In genomic region chr12:30694971-30695326, GRCh38 we compare ENCODE assay signal across 8 cellular contexts. TPM values are rescaled to one million over a fixed set of nuclear protein-coding genes. Genes with fewer than 3 reads are reported as not detected.
DNase-seq lines count a peak whose midpoint lies in the region; ATAC-seq lines count a peak whose summit lies in the region.

No MANE protein-coding gene starts in this region.

- no peaks in the 10 kb centered on the region for H3K9me3 ChIP-seq in HAP-1
- H3K9me3 ChIP-seq in trophoblast cell (ENCODE audit: insufficient read depth, low read depth, low read length) = no peaks in the 10 kb centered on the region

- no peak overlapping the region for H2AK5ac ChIP-seq in trophoblast cell (ENCODE audit: low read length)

- no peaks in the 10 kb centered on the region for H3K27me3 Mint-ChIP-seq in activated naive CD8-positive, alpha-beta T cell treated with anti-CD3 and anti-CD28 coated beads, Interleukin-2, amount 10 ng/mL, durations not matched to agents 7 days and 5 days

- POLR2A ChIA-PET in activated naive CD8-positive, alpha-beta T cell treated with anti-CD3 and anti-CD28 coated beads, Interleukin-2, amount 10 ng/mL, durations not matched to agents 7 days and 5 days (lab: Charles Lee) = interaction anchor here (0.6 to 2.2 kb wide), 4 partner anchors 9 to 101 kb away, joined by 4 to 12 read pairs (median 6); no protein-coding TSS in a partner anchor

- peak overlapping the region; percentile 12 for H2BK12ac ChIP-seq in trophoblast cell (ENCODE audit: low read length)

- peak overlapping the region; percentile 82 for H3K27ac Mint-ChIP-seq in activated naive CD8-positive, alpha-beta T cell treated with anti-CD3 and anti-CD28 coated beads, Interleukin-2, amount 10 ng/mL, durations not matched to agents 7 days and 5 days

- H3K23ac ChIP-seq in trophoblast cell (ENCODE audit: low read length) = no peak overlapping the region

- H3K36me3 ChIP-seq in HAP-1 (replicated peaks) = no peaks in the 10 kb centered on the region
- no peaks in the 10 kb centered on the region for H3K36me3 ChIP-seq in trophoblast cell (ENCODE audit: control insufficient read depth in 1 of 2, insufficient read depth in 2 of 2, low read length in 2 of 2)

- peak overlapping the region; percentile 87 for H3K4me2 ChIP-seq in trophoblast cell (ENCODE audit: low read length)

- H3K9me3 Mint-ChIP-seq in activated naive CD8-positive, alpha-beta T cell treated with anti-CD3 and anti-CD28 coated beads, Interleukin-2, amount 10 ng/mL, durations not matched to agents 7 days and 5 days = no peaks in the 10 kb centered on the region

- in situ Hi-C loops in HAP-1 (cut with MboI; ENCODE audit: low sequenced_read_pairs) = no loop called here

- H3K4me1 ChIP-seq in HAP-1 (peaks cover 15% of the 10 kb centered on the region), trophoblast cell (ENCODE audit: control insufficient read depth in 1 of 2, insufficient read depth in 2 of 2, low read length in 2 of 2) (peaks cover 4 to 8% of the 10 kb centered on the region in 2 experiments)

- H3K27me3 ChIP-seq in HAP-1 (ENCODE audit: low read depth) (no peaks in the 10 kb centered on the region), trophoblast cell (ENCODE audit: insufficient read depth, low read length) (no peaks in the 10 kb centered on the region)

- peak overlapping the region; percentile 97 for H3K4me3 Mint-ChIP-seq in activated naive CD8-positive, alpha-beta T cell treated with anti-CD3 and anti-CD28 coated beads, Interleukin-2, amount 10 ng/mL, durations not matched to agents 7 days and 5 days

- H3K4me1 Mint-ChIP-seq in activated naive CD8-positive, alpha-beta T cell treated with anti-CD3 and anti-CD28 coated beads, Interleukin-2, amount 10 ng/mL, durations not matched to agents 7 days and 5 days = peaks cover 28% of the 10 kb centered on the region

- H3K4me3 ChIP-seq in HAP-1 (peak overlapping the region; percentile 83), trophoblast cell (ENCODE audit: low read depth, low read length) (peak overlapping the region; percentile 89)

- peak overlapping the region; percentile 77 for H4K91ac ChIP-seq in trophoblast cell (ENCODE audit: low read depth, low read length)

- H3K79me2 ChIP-seq in trophoblast cell (ENCODE audit: control insufficient read depth, insufficient read depth, low read length, poor library complexity) = peaks cover 5% of the 10 kb centered on the region

- H3K18ac ChIP-seq in trophoblast cell (ENCODE audit: low read length) = peak overlapping the region; percentile 88

- H3K36me3 Mint-ChIP-seq in activated naive CD8-positive, alpha-beta T cell treated with anti-CD3 and anti-CD28 coated beads, Interleukin-2, amount 10 ng/mL, durations not matched to agents 7 days and 5 days = peaks cover 11% of the 10 kb centered on the region

- peak overlapping the region; percentile 84 for H3K14ac ChIP-seq in trophoblast cell (ENCODE audit: low read length)

- no peak overlapping the region for H3K27ac ChIP-seq in trophoblast cell (ENCODE audit: low read depth, low read length)

- no peak overlapping the region for H2BK5ac ChIP-seq in trophoblast cell (ENCODE audit: low read depth, low read length, poor library complexity)

- H3K79me1 ChIP-seq in trophoblast cell (ENCODE audit: low read length) = peaks cover 8% of the 10 kb centered on the region

- peak overlapping the region; percentile 75 for H3K9ac ChIP-seq in trophoblast cell (ENCODE audit: low read length)

- no CpG with 5 or more reads among the region's 10 CpGs for WGBS in trophoblast cell (ENCODE audit: extremely low coverage, insufficient coverage, insufficient read length)

- DNase-seq in NCI-H748 (lab: John Stamatoyannopoulos, UW; ENCODE audit: unreplicated experiment) (peak; percentile 62), NCI-H748 treated with DMSO at 0.1 percent for 48 hours (lab: John Stamatoyannopoulos, UW) (no peak), HAP-1 (ENCODE audit: low spot score in 2 of 2) (peak; percentile 28 to 72), NCI-H2029 (lab: John Stamatoyannopoulos, UW) (peak; percentile 26), left ventricle myocardium superior (peak; percentile 38), trophoblast cell (peak; percentile 24 to 51), AML-193 (lab: John Stamatoyannopoulos, UW) (no peak)
- peak; percentile 31 for DNase-seq in activated naive CD8-positive, alpha-beta T cell treated with anti-CD3 and anti-CD28 coated beads, Interleukin-2, amount 10 ng/mL, durations not matched to agents 7 days and 5 days

- peak overlapping the region; percentile 90 for H2AFZ ChIP-seq in trophoblast cell (ENCODE audit: insufficient read depth, low read length, poor library complexity)

- H4K12ac ChIP-seq in trophoblast cell (ENCODE audit: low read depth, low read length) = no peak overlapping the region

- peak overlapping the region; percentile 75 for H2BK120ac ChIP-seq in trophoblast cell (ENCODE audit: insufficient read depth, low read length, poor library complexity)

- H3K4ac ChIP-seq in trophoblast cell (ENCODE audit: low read depth, low read length) = peak overlapping the region; percentile 75

- H4K8ac ChIP-seq in trophoblast cell (ENCODE audit: low read depth, low read length) = peak overlapping the region; percentile 45

- peak; percentile 9 for ATAC-seq in activated naive CD8-positive, alpha-beta T cell treated with anti-CD3 and anti-CD28 coated beads, Interleukin-2, amount 10 ng/mL, durations not matched to agents 7 days and 5 days (ENCODE audit: low read depth)
- peak; percentile 56 for ATAC-seq in left ventricle myocardium superior

- intact Hi-C loops in left ventricle myocardium superior (cut with micrococcal nuclease) = no loop called here

RNA-seq across cellular contexts. Expression of gene IPO8, which starts 0.7 kb away (rescaled TPM):
- 10 to 100 TPM; 49.5 to 50.7 TPM for total RNA-seq in activated naive CD8-positive, alpha-beta T cell treated with anti-CD3 and anti-CD28 coated beads, Interleukin-2, amount 10 ng/mL, durations not matched to agents 7 days and 5 days
- 27.3 TPM for total RNA-seq in left ventricle myocardium superior
- 16.2 and 16.7 TPM in 2 replicates for polyA plus RNA-seq in trophoblast cell (2013)

RNA-seq across cellular contexts. Expression of gene CAPRIN2, which starts 59.8 kb away (rescaled TPM):
- total RNA-seq in activated naive CD8-positive, alpha-beta T cell treated with anti-CD3 and anti-CD28 coated beads, Interleukin-2, amount 10 ng/mL, durations not matched to agents 7 days and 5 days = 10 to 100 TPM; 25.5 to 27.7 TPM
- 30.2 TPM for total RNA-seq in left ventricle myocardium superior
- 16.7 and 17.8 TPM in 2 replicates for polyA plus RNA-seq in trophoblast cell (2013)

Comparison
In these comparisons a context has a peak if more than half of its experiments do, and no peak if none do; other contexts are left out.
1. DNase-seq: peak in NCI-H748 (single experiment), HAP-1 (2 of 2), NCI-H2029 (single experiment), activated naive CD8-positive, alpha-beta T cell treated with anti-CD3 and anti-CD28 coated beads, Interleukin-2, amount 10 ng/mL, durations not matched to agents 7 days and 5 days (single experiment), left ventricle myocardium superior (single experiment) and trophoblast cell (2 of 2); none in NCI-H748 treated with DMSO at 0.1 percent for 48 hours (single experiment) and AML-193 (0 of 2).